Comparison of ENCODE assay signal across 1 cellular context in the genomic region with DNA sequence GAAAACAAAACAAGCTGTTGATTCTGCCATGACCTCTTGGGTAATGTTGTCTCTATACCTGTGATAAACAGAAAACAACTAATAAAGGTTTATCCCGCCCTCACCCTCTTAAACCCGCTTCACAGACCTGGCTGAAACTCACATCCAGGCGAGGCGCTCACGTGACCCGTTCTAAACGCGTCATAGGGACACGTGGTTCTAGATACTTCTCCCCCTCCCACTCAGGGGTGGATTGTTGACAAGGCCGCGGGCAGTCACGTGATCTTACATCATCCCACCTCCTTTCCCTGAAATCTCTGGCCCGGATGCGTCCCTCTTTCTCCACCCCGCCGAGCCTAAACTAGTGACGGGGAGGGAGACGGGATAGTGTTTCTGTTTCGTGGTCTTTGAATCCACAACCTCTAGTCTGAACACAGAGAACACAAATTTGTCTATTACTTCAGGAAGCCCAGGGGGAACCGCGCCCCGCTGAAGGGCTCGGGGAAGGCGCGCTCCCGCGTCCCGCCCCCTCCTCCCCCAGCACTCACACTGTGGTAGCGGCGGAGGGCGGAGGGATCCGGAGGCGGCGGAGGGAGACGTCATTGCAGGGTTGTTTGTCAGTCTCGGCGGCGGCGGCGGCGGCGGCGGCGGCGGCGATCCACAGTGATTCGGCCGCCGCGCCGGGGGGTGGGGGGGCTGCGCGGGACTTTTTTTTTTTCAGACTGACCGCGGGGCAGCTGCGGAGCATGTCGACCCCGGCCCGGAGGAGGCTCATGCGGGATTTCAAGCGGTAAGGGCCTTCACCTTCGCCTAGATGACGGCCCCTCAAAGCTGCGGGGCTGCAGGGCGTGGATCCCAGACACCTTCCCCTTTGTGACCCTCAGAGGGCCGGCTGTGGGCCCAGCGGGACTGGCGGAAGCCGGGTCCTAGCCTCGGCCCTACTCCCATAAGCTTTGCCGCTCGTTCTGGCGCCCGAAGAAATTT.
TF ChIP-seq lines count a peak whose summit lies in the region.

Gene UBE2B, plus strand, starts transcription at position 699 of the 963 bp plus-strand sequence. Its CDS starts 27 bp downstream, at position 726.

TF ChIP-seq in A549, 52 proteins besides CTCF, POLR2A, EP300 and RAD21 (continued from another document):
- TF ChIP-seq ELK1 (IDR thresholded peaks at IDR 0.05; ENCODE audit: low read depth, low read length) (no peak), MAFK (IDR thresholded peaks at IDR 0.05; ENCODE audit: partially characterized antibody) (no peak), FOXS1 (CRISPR knock-in tag; IDR thresholded peaks at IDR 0.05) (0 out of 2 replicates have a peak, but pooled peaks have one; percentile 55), RNF2 (IDR thresholded peaks at IDR 0.05; ENCODE audit: borderline replicate concordance, low read depth) (no peak), CEBPB (IDR thresholded peaks at IDR 0.05) (peak; percentile 12 to 71; a peak in 2 of 4 replicates), ESRRA (IDR thresholded peaks at IDR 0.05; ENCODE audit: borderline replicate concordance, low read length) (no peak), RCOR1 (IDR thresholded peaks at IDR 0.05; ENCODE audit: low read depth, low read length) (no peak; the same call in 1 of the 2 replicates), EHF (CRISPR knock-in tag; IDR thresholded peaks at IDR 0.05) (no peak; the same call in 1 of the 2 replicates), NR3C1 (IDR thresholded peaks at IDR 0.05) (no peak), CHD4 (IDR thresholded peaks at IDR 0.05; ENCODE audit: borderline replicate concordance) (no peak), CBX8 (IDR thresholded peaks at IDR 0.05) (no peak), ZSCAN20 (CRISPR knock-in tag; IDR thresholded peaks at IDR 0.05) (no peak), HEYL (CRISPR knock-in tag; IDR thresholded peaks at IDR 0.05) (no peak), MYC (IDR thresholded peaks at IDR 0.05; ENCODE audit: borderline replicate concordance, low read length) (no peak), HOXB5 (CRISPR knock-in tag; IDR thresholded peaks at IDR 0.05) (peak; percentile 70; the same call in 1 of the 2 replicates), JUNB (IDR thresholded peaks at IDR 0.05) (no peak), RARB (CRISPR knock-in tag; IDR thresholded peaks at IDR 0.05) (no peak), MAZ (IDR thresholded peaks at IDR 0.05; ENCODE audit: borderline replicate concordance, low read depth, low read length) (peak; percentile 91), NPAS2 (CRISPR knock-in tag; IDR thresholded peaks at IDR 0.05; ENCODE audit: borderline replicate concordance) (peak; percentile 88), SREBF2 (IDR thresholded peaks at IDR 0.05) (no peak), KDM5A (IDR thresholded peaks at IDR 0.05) (peak; percentile 54; the same call in 1 of the 2 replicates), ZNF302 (CRISPR knock-in tag; IDR thresholded peaks at IDR 0.05) (no peak), PHF8 (IDR thresholded peaks at IDR 0.05; ENCODE audit: borderline replicate concordance, low read depth) (peak; percentile 84), CHD2 (IDR thresholded peaks at IDR 0.05; ENCODE audit: low read length, partially characterized antibody) (peak; percentile 75), FOSL2 (IDR thresholded peaks at IDR 0.05) (no peak), FOSL2 (CRISPR knock-in tag; IDR thresholded peaks at IDR 0.05) (peak; percentile 73), HOXB13 (CRISPR knock-in tag; IDR thresholded peaks at IDR 0.05; ENCODE audit: low read depth) (no peak), BHLHE40 (IDR thresholded peaks at IDR 0.05; ENCODE audit: low read depth, low read length) (peak; percentile 86), SMC3 (IDR thresholded peaks at IDR 0.05) (peak; percentile 21; the same call in 2 of the 3 replicates), TP53 (CRISPR knock-in tag; IDR thresholded peaks at IDR 0.05) (peak; percentile 43; the same call in 1 of the 2 replicates), JUN (IDR thresholded peaks at IDR 0.05) (peak; percentile 83 to 96), EHMT2 (IDR thresholded peaks at IDR 0.05; ENCODE audit: low read depth) (no peak)
- TF ChIP-seq, protein P1, sequence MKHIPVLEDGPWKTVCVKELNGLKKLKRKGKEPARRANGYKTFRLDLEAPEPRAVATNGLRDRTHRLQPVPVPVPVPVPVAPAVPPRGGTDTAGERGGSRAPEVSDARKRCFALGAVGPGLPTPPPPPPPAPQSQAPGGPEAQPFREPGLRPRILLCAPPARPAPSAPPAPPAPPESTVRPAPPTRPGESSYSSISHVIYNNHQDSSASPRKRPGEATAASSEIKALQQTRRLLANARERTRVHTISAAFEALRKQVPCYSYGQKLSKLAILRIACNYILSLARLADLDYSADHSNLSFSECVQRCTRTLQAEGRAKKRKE (CRISPR knock-in tag; IDR thresholded peaks at IDR 0.05; ENCODE audit: low read depth) = no peak
- TF ChIP-seq, protein P2, sequence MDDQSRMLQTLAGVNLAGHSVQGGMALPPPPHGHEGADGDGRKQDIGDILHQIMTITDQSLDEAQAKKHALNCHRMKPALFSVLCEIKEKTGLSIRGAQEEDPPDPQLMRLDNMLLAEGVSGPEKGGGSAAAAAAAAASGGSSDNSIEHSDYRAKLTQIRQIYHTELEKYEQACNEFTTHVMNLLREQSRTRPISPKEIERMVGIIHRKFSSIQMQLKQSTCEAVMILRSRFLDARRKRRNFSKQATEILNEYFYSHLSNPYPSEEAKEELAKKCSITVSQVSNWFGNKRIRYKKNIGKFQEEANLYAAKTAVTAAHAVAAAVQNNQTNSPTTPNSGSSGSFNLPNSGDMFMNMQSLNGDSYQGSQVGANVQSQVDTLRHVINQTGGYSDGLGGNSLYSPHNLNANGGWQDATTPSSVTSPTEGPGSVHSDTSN (IDR thresholded peaks at IDR 0.05) = peak; percentile 94
- TF ChIP-seq, protein P3, sequence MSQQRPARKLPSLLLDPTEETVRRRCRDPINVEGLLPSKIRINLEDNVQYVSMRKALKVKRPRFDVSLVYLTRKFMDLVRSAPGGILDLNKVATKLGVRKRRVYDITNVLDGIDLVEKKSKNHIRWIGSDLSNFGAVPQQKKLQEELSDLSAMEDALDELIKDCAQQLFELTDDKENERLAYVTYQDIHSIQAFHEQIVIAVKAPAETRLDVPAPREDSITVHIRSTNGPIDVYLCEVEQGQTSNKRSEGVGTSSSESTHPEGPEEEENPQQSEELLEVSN (IDR thresholded peaks at IDR 0.05; ENCODE audit: borderline replicate concordance, low read depth) = peak; percentile 70
- TF ChIP-seq, protein P4, sequence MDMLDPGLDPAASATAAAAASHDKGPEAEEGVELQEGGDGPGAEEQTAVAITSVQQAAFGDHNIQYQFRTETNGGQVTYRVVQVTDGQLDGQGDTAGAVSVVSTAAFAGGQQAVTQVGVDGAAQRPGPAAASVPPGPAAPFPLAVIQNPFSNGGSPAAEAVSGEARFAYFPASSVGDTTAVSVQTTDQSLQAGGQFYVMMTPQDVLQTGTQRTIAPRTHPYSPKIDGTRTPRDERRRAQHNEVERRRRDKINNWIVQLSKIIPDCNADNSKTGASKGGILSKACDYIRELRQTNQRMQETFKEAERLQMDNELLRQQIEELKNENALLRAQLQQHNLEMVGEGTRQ (IDR thresholded peaks at IDR 0.05) = peak; percentile 100
- TF ChIP-seq, protein P5, sequence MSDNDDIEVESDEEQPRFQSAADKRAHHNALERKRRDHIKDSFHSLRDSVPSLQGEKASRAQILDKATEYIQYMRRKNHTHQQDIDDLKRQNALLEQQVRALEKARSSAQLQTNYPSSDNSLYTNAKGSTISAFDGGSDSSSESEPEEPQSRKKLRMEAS (IDR thresholded peaks at IDR 0.05) = peak; percentile 97
- TF ChIP-seq, protein P6, sequence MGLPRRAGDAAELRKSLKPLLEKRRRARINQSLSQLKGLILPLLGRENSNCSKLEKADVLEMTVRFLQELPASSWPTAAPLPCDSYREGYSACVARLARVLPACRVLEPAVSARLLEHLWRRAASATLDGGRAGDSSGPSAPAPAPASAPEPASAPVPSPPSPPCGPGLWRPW (IDR thresholded peaks at IDR 0.05) = no peak
